In the genomic region with DNA sequence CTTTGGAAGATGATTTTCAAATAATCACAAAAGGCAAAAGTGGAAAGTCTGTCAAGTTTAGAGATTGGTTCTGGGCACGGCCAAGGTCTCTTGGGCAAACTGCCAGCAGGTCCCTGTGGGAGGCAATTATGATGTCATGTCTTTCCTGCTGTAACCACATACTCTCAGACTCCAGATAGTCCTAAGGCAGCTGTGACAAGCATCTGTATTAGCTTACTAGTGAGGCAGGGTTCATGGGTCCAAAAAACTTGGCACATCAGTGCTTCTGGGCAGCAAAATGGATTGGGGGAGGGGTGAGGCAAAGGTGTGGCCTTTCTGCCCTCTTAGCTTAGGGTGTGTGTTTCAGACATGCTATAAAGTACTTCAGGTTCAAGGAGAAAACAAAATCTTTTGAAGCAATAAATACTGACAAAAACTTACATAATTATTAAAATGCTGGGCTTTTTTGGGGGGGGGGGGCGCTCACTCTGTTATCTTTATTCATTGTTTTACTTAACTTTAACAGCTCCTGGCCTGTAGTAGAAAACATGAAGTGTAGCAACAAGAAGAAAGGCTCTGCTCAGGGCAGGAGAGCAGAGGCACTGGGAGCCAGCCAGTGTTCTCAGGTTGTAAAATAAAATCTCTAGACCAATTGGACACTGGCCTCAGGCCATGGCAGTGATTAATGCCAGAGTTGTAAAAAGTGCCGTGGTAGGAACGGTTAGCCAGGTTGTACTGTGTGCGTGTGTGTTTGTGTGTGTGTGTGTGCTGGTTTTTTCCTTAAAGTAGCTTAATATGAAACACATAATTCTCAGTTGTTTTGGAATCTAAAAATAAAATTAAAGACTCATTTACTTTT, we compare ENCODE assay signal across 8 cellular contexts. TPM values are rescaled to one million over a fixed set of nuclear protein-coding genes. Genes with fewer than 3 reads are reported as not detected.
A peak's percentile ranks its signal among the peaks of the same experiment; 100 is the strongest.
DNase-seq lines count a peak whose midpoint lies in the region; ATAC-seq, FAIRE-seq and TF ChIP-seq lines count a peak whose summit lies in the region.

No MANE protein-coding gene starts in this region.

- no peaks in the 10 kb centered on the region for H3K9me1 ChIP-seq in keratinocyte (ENCODE audit: control insufficient read depth, extremely low read depth, insufficient read depth, low read length)

- TF ChIP-seq CTCF in keratinocyte (optimal IDR thresholded peaks at IDR 0.05 in 1 of 3, IDR thresholded peaks at IDR 0.05 in 1 of 3, conservative IDR thresholded peaks at IDR 0.05 in 1 of 3; ENCODE audit: extremely low read depth in 1 of 3, insufficient read depth in 2 of 3, low read length in 3 of 3): no peak

- H3K27me3 ChIP-seq in adipocyte (replicated peaks; ENCODE audit: control insufficient read depth, insufficient read depth, low read length) (peaks cover 4% of the 10 kb centered on the region), keratinocyte (ENCODE audit: control insufficient read depth, extremely low read depth, insufficient read depth, low read length) (no peaks in the 10 kb centered on the region)

- peak overlapping the region; percentile 29 for H3K4me2 ChIP-seq in keratinocyte (ENCODE audit: control insufficient read depth, extremely low read depth, insufficient read depth, low read depth, low read length)

- H3K79me2 ChIP-seq in keratinocyte (ENCODE audit: control insufficient read depth, insufficient read depth, low read length): no peaks in the 10 kb centered on the region

- H2AFZ ChIP-seq in keratinocyte (ENCODE audit: control insufficient read depth, low read length): no peak overlapping the region

- H3K4me3 ChIP-seq in adipocyte (ENCODE audit: low read length) (peak overlapping the region; percentile 18), keratinocyte (ENCODE audit: control insufficient read depth in 2 of 3, extremely low read depth in 1 of 3, insufficient read depth in 2 of 3, low read depth in 1 of 3, low read length in 3 of 3) (no peak overlapping the region)

- DNase-seq in EL: peak; percentile 86
- peak; percentile 88 for DNase-seq in NCI-H69 (lab: John Stamatoyannopoulos, UW)
- peak; percentile 86 for DNase-seq in adipocyte (ENCODE audit: low read depth)
- DNase-seq in keratinocyte (ENCODE audit: low read depth, low spot score): no peak
- peak; percentile 30 for DNase-seq in stimulated activated CD4-positive, alpha-beta T cell treated with anti-CD3 and anti-CD28 coated beads, Interleukin-4, amount 100 ng/mL, for 4 hours
- DNase-seq in activated CD4-positive, CD25-positive, alpha-beta regulatory T cell treated with anti-CD3 and anti-CD28 coated beads, Interleukin-2, amount 50 U/mL, for 72 hours: no peak

- peak; percentile 72 for ATAC-seq in HG03108 (IDR thresholded peaks at IDR 0.05; ENCODE audit: unreplicated experiment)
- ATAC-seq in HG02623 (IDR thresholded peaks at IDR 0.05; ENCODE audit: unreplicated experiment): no peak

- H4K20me1 ChIP-seq in keratinocyte (ENCODE audit: control insufficient read depth, extremely low read depth, insufficient read depth, low read length): no peaks in the 10 kb centered on the region

- H3K9me3 ChIP-seq in adipocyte (ENCODE audit: control insufficient read depth, low read length): no peaks in the 10 kb centered on the region
- H3K9me3 ChIP-seq in keratinocyte (ENCODE audit: control insufficient read depth, low read depth, low read length): no peaks in the 10 kb centered on the region

- H3K36me3 ChIP-seq in adipocyte (ENCODE audit: control insufficient read depth, insufficient read depth, low read length, severe bottlenecking): no peaks in the 10 kb centered on the region
- H3K36me3 ChIP-seq in keratinocyte (ENCODE audit: control insufficient read depth in 2 of 2, extremely low read depth in 1 of 2, insufficient read depth in 2 of 2, low read length in 2 of 2): no peaks in the 10 kb centered on the region

- H3K9ac ChIP-seq in adipocyte (ENCODE audit: low read length) (peak overlapping the region; percentile 24), keratinocyte (ENCODE audit: control insufficient read depth, extremely low read depth, insufficient read depth, low read length) (no peak overlapping the region)

- FAIRE-seq in keratinocyte (lab: Jason Lieb, UNC): no peak

- H3K27ac ChIP-seq in keratinocyte (ENCODE audit: control insufficient read depth, insufficient read depth, low read length): no peak overlapping the region

- peaks cover 23% of the 10 kb centered on the region for H3K4me1 ChIP-seq in adipocyte (ENCODE audit: control insufficient read depth, insufficient read depth, low read length)
- H3K4me1 ChIP-seq in keratinocyte (ENCODE audit: control insufficient read depth, extremely low read depth, insufficient read depth, low read length): peaks cover 12% of the 10 kb centered on the region

- dilution Hi-C loops in keratinocyte (cut with MboI; ENCODE audit: extremely low pct_ligation_motif_present, low sequenced_read_pairs): no loop called here

RNA-seq across cellular contexts. Expression of a gene that starts 14.3 kb away (rescaled TPM):
- 30.6 to 33.5 TPM (median 32.1 TPM) in 3 replicates for polyA plus RNA-seq in keratinocyte
- 9.5 TPM for polyA plus RNA-seq in keratinocyte (2011; ENCODE audit: low read depth)
- polyA plus RNA-seq in keratinocyte (2011; cell fraction: cytosol; rRNA removed): 15.8 and 21.1 TPM in 2 replicates
- polyA plus RNA-seq in keratinocyte (2011; cell fraction: nucleus; rRNA removed): 68.8 and 75.6 TPM in 2 replicates
- polyA plus RNA-seq in keratinocyte (2012; ENCODE audit: low replicate concordance): 17.3 and 21.0 TPM in 2 replicates
- polyA minus RNA-seq in keratinocyte: 47.9 to 95.9 TPM (median 87.9 TPM) in 3 replicates
- 38.4 TPM for polyA minus RNA-seq in keratinocyte (2011; cell fraction: cytosol; rRNA and poly(A)+ RNA removed)
- 94.2 and 157 TPM in 2 replicates for polyA minus RNA-seq in keratinocyte (2011; cell fraction: nucleus; rRNA and poly(A)+ RNA removed)

Comparison
In these comparisons a context has a peak if more than half of its experiments do, and no peak if none do; other contexts are left out.
1. DNase-seq: peak in EL (single experiment), NCI-H69 (single experiment), adipocyte (single experiment) and stimulated activated CD4-positive, alpha-beta T cell treated with anti-CD3 and anti-CD28 coated beads, Interleukin-4, amount 100 ng/mL, for 4 hours (2 of 2); none in keratinocyte (single experiment) and activated CD4-positive, CD25-positive, alpha-beta regulatory T cell treated with anti-CD3 and anti-CD28 coated beads, Interleukin-2, amount 50 U/mL, for 72 hours (single experiment).